Comparison of ENCODE assay signal across 1 cellular context in genomic region chr16:18789850-18790706, GRCh38.
TF ChIP-seq lines count a peak whose summit lies in the region.

RPS15A (minus strand) TSS chr16:18790334; CDS start chr16:18789113, 1,221 bp downstream.

TF ChIP-seq in K562, 482 proteins besides CTCF, POLR2A, EP300 and RAD21 (continued from another document and continues in another):
- no peak; the same call in 1 of the 2 replicates for TF ChIP-seq CEBPZ (IDR thresholded peaks at IDR 0.05; ENCODE audit: borderline replicate concordance, low read depth, low read length)
- TF ChIP-seq VEZF1 (CRISPR knock-in tag; IDR thresholded peaks at IDR 0.05) = peak; percentile 74
- TF ChIP-seq ZNF318 (IDR thresholded peaks at IDR 0.05; ENCODE audit: borderline replicate concordance in 1 of 2, low read depth in 1 of 2) = peak in 1 of 2 experiments; percentile 85; a peak in 1 of 4 replicates
- TF ChIP-seq PML (IDR thresholded peaks at IDR 0.05; ENCODE audit: low read length) = peak; percentile 90
- no peak for TF ChIP-seq ZNF133 (CRISPR knock-in tag; IDR thresholded peaks at IDR 0.05)
- 0 out of 4 replicates have a peak, but pooled peaks of 1 of the 2 experiments have one; percentile 62 for TF ChIP-seq KDM4B (IDR thresholded peaks at IDR 0.05; ENCODE audit: borderline replicate concordance in 2 of 2, low read depth in 1 of 2)
- no peak for TF ChIP-seq NR0B1 (IDR thresholded peaks at IDR 0.05; ENCODE audit: partially characterized antibody)
- no peak for TF ChIP-seq ZBTB7A (IDR thresholded peaks at IDR 0.05; ENCODE audit: borderline replicate concordance, control insufficient read depth, low read depth, low read length)
- no peak for TF ChIP-seq TCFL5 (CRISPR knock-in tag; conservative IDR thresholded peaks at IDR 0.05)
- TF ChIP-seq ZNF830 (CRISPR knock-in tag; IDR thresholded peaks at IDR 0.05) = peak; percentile 77; the same call in 1 of the 2 replicates
- TF ChIP-seq CBFA2T3 (IDR thresholded peaks at IDR 0.05) = no peak
- TF ChIP-seq ZNF277 (CRISPR knock-in tag; IDR thresholded peaks at IDR 0.05; ENCODE audit: borderline replicate concordance) = no peak
- no peak for TF ChIP-seq FOXK1 (CRISPR knock-in tag; IDR thresholded peaks at IDR 0.05; ENCODE audit: borderline replicate concordance)
- peak; percentile 19; the same call in 1 of the 2 replicates for TF ChIP-seq JUND (IDR thresholded peaks at IDR 0.05; ENCODE audit: borderline replicate concordance, low read depth, low read length)
- TF ChIP-seq JUND (tag; IDR thresholded peaks at IDR 0.05; ENCODE audit: borderline replicate concordance, low read depth, low read length) = no peak; the same call in 2 of the 3 replicates
- TF ChIP-seq U2AF1 (optimal IDR thresholded peaks at IDR 0.05; ENCODE audit: low read depth, low read length) = no peak
- no peak for TF ChIP-seq BRF1 (IDR thresholded peaks at IDR 0.05; ENCODE audit: borderline replicate concordance, extremely low read depth, insufficient read length)
- peak; percentile 60 for TF ChIP-seq E2F5 (CRISPR knock-in tag; IDR thresholded peaks at IDR 0.05)
- peak; percentile 51; the same call in 1 of the 2 replicates for TF ChIP-seq SMAD4 (CRISPR knock-in tag; conservative IDR thresholded peaks at IDR 0.05)
- no peak for TF ChIP-seq HDAC2 (IDR thresholded peaks at IDR 0.05)
- TF ChIP-seq NFIX (CRISPR knock-in tag; IDR thresholded peaks at IDR 0.05; ENCODE audit: low read depth) = no peak
- TF ChIP-seq ARID1B (IDR thresholded peaks at IDR 0.05) = no peak
- no peak for TF ChIP-seq LEF1 (IDR thresholded peaks at IDR 0.05)
- TF ChIP-seq SMARCE1 (IDR thresholded peaks at IDR 0.05) = no peak; the same call in 1 of the 2 replicates
- TF ChIP-seq ZSCAN29 (IDR thresholded peaks at IDR 0.05) = no peak
- TF ChIP-seq MXI1 (IDR thresholded peaks at IDR 0.05; ENCODE audit: low read depth, low read length) = no peak
- peak; percentile 43; the same call in 1 of the 2 replicates for TF ChIP-seq HBP1 (CRISPR knock-in tag; IDR thresholded peaks at IDR 0.05)
- no peak for TF ChIP-seq ZFP1 (CRISPR knock-in tag; IDR thresholded peaks at IDR 0.05)
- TF ChIP-seq THRB (CRISPR knock-in tag; conservative IDR thresholded peaks at IDR 0.05) = no peak; the same call in 1 of the 2 replicates
- no peak for TF ChIP-seq ZNF232 (CRISPR knock-in tag; IDR thresholded peaks at IDR 0.05)
- TF ChIP-seq E4F1 (CRISPR knock-in tag; IDR thresholded peaks at IDR 0.05; ENCODE audit: borderline replicate concordance) = no peak
- TF ChIP-seq PHF21A (IDR thresholded peaks at IDR 0.05; ENCODE audit: borderline replicate concordance, low read depth) = peak; percentile 89; the same call in 1 of the 2 replicates
- TF ChIP-seq POLR2G (IDR thresholded peaks at IDR 0.05; ENCODE audit: low read depth, low read length) = peak; percentile 99
- no peak for TF ChIP-seq HNRNPUL1 (IDR thresholded peaks at IDR 0.05; ENCODE audit: low read length)
- no peak for TF ChIP-seq RBM25 (IDR thresholded peaks at IDR 0.05; ENCODE audit: low read depth, low read length, severe bottlenecking)
- TF ChIP-seq CC2D1A (IDR thresholded peaks at IDR 0.05) = peak; percentile 44
- TF ChIP-seq ZNF347 (CRISPR knock-in tag; IDR thresholded peaks at IDR 0.05; ENCODE audit: low read depth) = no peak
- TF ChIP-seq L3MBTL2 (IDR thresholded peaks at IDR 0.05) = peak; percentile 86
